In genomic region chr11:27718346-27718852, GRCh38 we compare ENCODE assay signal across 8 cellular contexts. TPM values are rescaled to one million over a fixed set of nuclear protein-coding genes. Genes with fewer than 3 reads are reported as not detected.
DNase-seq lines count a peak whose midpoint lies in the region; ATAC-seq and TF ChIP-seq lines count a peak whose summit lies in the region.

No MANE protein-coding gene starts in this region.

- H3K4me1 Mint-ChIP-seq in stimulated activated naive CD8-positive, alpha-beta T cell treated with anti-CD3 and anti-CD28 coated beads, Interleukin-15, amount 100 ng/mL, for 72 hours: peaks cover 36% of the 10 kb centered on the region

- H3K27me3 ChIP-seq in adipocyte (replicated peaks; ENCODE audit: control insufficient read depth, insufficient read depth, low read length): peaks cover 21% of the 10 kb centered on the region
- peaks cover 48% of the 10 kb centered on the region for H3K27me3 ChIP-seq in hepatocyte

- H3K9me3 Mint-ChIP-seq in stimulated activated naive CD8-positive, alpha-beta T cell treated with anti-CD3 and anti-CD28 coated beads, Interleukin-15, amount 100 ng/mL, for 72 hours: peaks cover 10 to 15% of the 10 kb centered on the region in 2 donors

- peak overlapping the region; percentile 49 for H3K27ac ChIP-seq in hepatocyte

- no peaks in the 10 kb centered on the region for H3K9me2 ChIP-seq in hepatocyte (replicated peaks; ENCODE audit: insufficient read depth)

- peak overlapping the region; percentile 42 for H2AFZ ChIP-seq in hepatocyte

- no peaks in the 10 kb centered on the region for H4K20me1 ChIP-seq in hepatocyte (ENCODE audit: insufficient read depth, poor library complexity, severe bottlenecking)

- H3K27ac Mint-ChIP-seq in stimulated activated naive CD8-positive, alpha-beta T cell treated with anti-CD3 and anti-CD28 coated beads, Interleukin-15, amount 100 ng/mL, for 72 hours: no peak overlapping the region

- H3K9me3 ChIP-seq in adipocyte (ENCODE audit: control insufficient read depth, low read length) (no peaks in the 10 kb centered on the region), hepatocyte (ENCODE audit: low read depth) (no peaks in the 10 kb centered on the region)

- H3K4me1 ChIP-seq in adipocyte (ENCODE audit: control insufficient read depth, insufficient read depth, low read length) (peaks cover 25% of the 10 kb centered on the region), hepatocyte (ENCODE audit: insufficient read depth) (peaks cover 16% of the 10 kb centered on the region)

- H3K79me2 ChIP-seq in hepatocyte: no peaks in the 10 kb centered on the region

- DNase-seq in Ammon's horn (ENCODE audit: low spot score): peak; percentile 79
- DNase-seq in NCI-H1105 (lab: John Stamatoyannopoulos, UW): peak; percentile 45
- peak; percentile 98 for DNase-seq in adipocyte (ENCODE audit: low read depth)
- peak; percentile 65 for DNase-seq in hepatocyte (ENCODE audit: low spot score)
- DNase-seq in stimulated activated naive CD8-positive, alpha-beta T cell treated with anti-CD3 and anti-CD28 coated beads, Interleukin-15, amount 100 ng/mL, for 72 hours: no peak
- no peak for DNase-seq in effector CD8-positive, alpha-beta T cell (lab: John Stamatoyannopoulos, UW)

- 1% methylated on average over 23 of the region's 29 CpGs for WGBS in hepatocyte (ENCODE audit: low lambda C conversion rate, missing lambda C conversion rate)

- peak overlapping the region; percentile 16 to 46 for H3K4me3 Mint-ChIP-seq in stimulated activated naive CD8-positive, alpha-beta T cell treated with anti-CD3 and anti-CD28 coated beads, Interleukin-15, amount 100 ng/mL, for 72 hours

- peak overlapping the region; percentile 68 for H3K9ac ChIP-seq in adipocyte (ENCODE audit: low read length)

- peak overlapping the region; percentile 90 for H3K4me3 ChIP-seq in adipocyte (ENCODE audit: low read length)
- H3K4me3 ChIP-seq in hepatocyte: peak overlapping the region; percentile 57

- H3K27me3 Mint-ChIP-seq in stimulated activated naive CD8-positive, alpha-beta T cell treated with anti-CD3 and anti-CD28 coated beads, Interleukin-15, amount 100 ng/mL, for 72 hours: peaks cover 90% of the 10 kb centered on the region

- no peak for ATAC-seq in stimulated activated naive CD8-positive, alpha-beta T cell treated with anti-CD3 and anti-CD28 coated beads, Interleukin-15, amount 100 ng/mL, for 72 hours
- ATAC-seq in HG03108 (IDR thresholded peaks at IDR 0.05; ENCODE audit: unreplicated experiment) (no peak), HG03521 (IDR thresholded peaks at IDR 0.05; ENCODE audit: unreplicated experiment) (no peak)

- peak overlapping the region; percentile 92 for H3K4me2 ChIP-seq in hepatocyte

- TF ChIP-seq CTCF in hepatocyte (IDR thresholded peaks at IDR 0.05; ENCODE audit: poor library complexity): no peak

- H3K36me3 ChIP-seq in adipocyte (ENCODE audit: control insufficient read depth, insufficient read depth, low read length, severe bottlenecking) (no peaks in the 10 kb centered on the region), hepatocyte (replicated peaks; ENCODE audit: insufficient read depth, low read depth) (no peaks in the 10 kb centered on the region)

RNA-seq across cellular contexts. Expression of gene BDNF, which starts 18.1 kb away (rescaled TPM):
- 8.8 and 9.0 TPM in 2 replicates for total RNA-seq in hepatocyte
- polyA plus RNA-seq in hepatocyte: 4.9 and 7.8 TPM in 2 replicates

Comparison
In these comparisons a context has a peak if more than half of its experiments do, and no peak if none do; other contexts are left out.
1. DNase-seq: peak in Ammon's horn (single experiment), NCI-H1105 (single experiment), adipocyte (single experiment) and hepatocyte (single experiment); none in stimulated activated naive CD8-positive, alpha-beta T cell treated with anti-CD3 and anti-CD28 coated beads, Interleukin-15, amount 100 ng/mL, for 72 hours (0 of 2) and effector CD8-positive, alpha-beta T cell (single experiment).